8 cellular contexts compared by ENCODE assay signal in genomic region chr12:111410229-111411186, GRCh38. TPM values are rescaled to one million over a fixed set of nuclear protein-coding genes. Genes with fewer than 3 reads are reported as not detected.
DNase-seq lines count a peak whose midpoint lies in the region; ATAC-seq and TF ChIP-seq lines count a peak whose summit lies in the region.

No MANE protein-coding gene starts in this region.

- H3K4me1 ChIP-seq in adipocyte (ENCODE audit: control insufficient read depth, insufficient read depth, low read length) (peaks cover 74% of the 10 kb centered on the region), left lung (peaks cover 37 to 89% of the 10 kb centered on the region in 2 donors), tibial nerve (peaks cover 0 to 88% (median 71%) of the 10 kb centered on the region in 4 donors)

- no peaks in the 10 kb centered on the region for H3K9me3 Mint-ChIP-seq in activated T-cell treated with anti-CD3 and anti-CD28 coated beads, Interleukin-2, amount 50 U/mL, for 24 hours

- H3K9me3 ChIP-seq in adipocyte (ENCODE audit: control insufficient read depth, low read length) (no peaks in the 10 kb centered on the region), left lung (no peaks in the 10 kb centered on the region), tibial nerve (no peaks in the 10 kb centered on the region)

- no peak for TF ChIP-seq EP300 in tibial nerve (IDR thresholded peaks at IDR 0.05)

- H3K27me3 Mint-ChIP-seq in activated T-cell treated with anti-CD3 and anti-CD28 coated beads, Interleukin-2, amount 50 U/mL, for 24 hours, result no peaks in the 10 kb centered on the region

- H3K9ac ChIP-seq in adipocyte (ENCODE audit: low read length), result peak overlapping the region; percentile 57

- peak overlapping the region; percentile 83 for H3K27ac Mint-ChIP-seq in activated T-cell treated with anti-CD3 and anti-CD28 coated beads, Interleukin-2, amount 50 U/mL, for 24 hours

- DNase-seq in activated T-cell treated with anti-CD3 and anti-CD28 coated beads, Interleukin-2, amount 50 U/mL, for 24 hours, result no peak
- DNase-seq in activated T-cell treated with anti-CD3 and anti-CD28 coated beads, Interleukin-2, amount 50 U/mL, for 48 hours, result no peak
- DNase-seq in adipocyte (ENCODE audit: low read depth) (peak; percentile 52), left lung (no peak), tibial nerve (ENCODE audit: low spot score in 2 of 2) (no peak), T-helper 9 cell (no peak)

- H3K36me3 Mint-ChIP-seq in activated T-cell treated with anti-CD3 and anti-CD28 coated beads, Interleukin-2, amount 50 U/mL, for 24 hours (ENCODE audit: low read depth), result peaks cover 52% of the 10 kb centered on the region

- no peak for TF ChIP-seq POLR2A in tibial nerve (IDR thresholded peaks at IDR 0.05)

- H3K4me3 Mint-ChIP-seq in activated T-cell treated with anti-CD3 and anti-CD28 coated beads, Interleukin-2, amount 50 U/mL, for 24 hours, result peak overlapping the region; percentile 47

- H3K27me3 ChIP-seq in adipocyte (replicated peaks; ENCODE audit: control insufficient read depth, insufficient read depth, low read length) (no peaks in the 10 kb centered on the region), left lung (no peaks in the 10 kb centered on the region), tibial nerve (no peaks in the 10 kb centered on the region)

- peak overlapping the region; percentile 7 for H3K4me3 ChIP-seq in adipocyte (ENCODE audit: low read length)
- H3K4me3 ChIP-seq in left lung, result peak overlapping the region in 1 of 2 donors; percentile 96
- H3K4me3 ChIP-seq in tibial nerve, result peak overlapping the region in 1 of 4 donors; percentile 98

- TF ChIP-seq CTCF in left lung (IDR thresholded peaks at IDR 0.05) (no peak), tibial nerve (IDR thresholded peaks at IDR 0.05) (no peak)

- no peak for ATAC-seq in left lung
- no peak for ATAC-seq in GM21360 (IDR thresholded peaks at IDR 0.05; ENCODE audit: unreplicated experiment)
- ATAC-seq in GM21515 (IDR thresholded peaks at IDR 0.05; ENCODE audit: unreplicated experiment), result no peak

- H3K27ac ChIP-seq in left lung (peak overlapping the region; percentile 78 to 95), tibial nerve (peak overlapping the region; percentile 59 to 95 (median 85))

- peaks cover 83% of the 10 kb centered on the region for H3K4me1 Mint-ChIP-seq in activated T-cell treated with anti-CD3 and anti-CD28 coated beads, Interleukin-2, amount 50 U/mL, for 24 hours (ENCODE audit: low read depth)

- WGBS in tibial nerve, 2 donors, result 41 to 50% methylated on average over 9 to 14 of the region's 16 CpGs

- H3K36me3 ChIP-seq in adipocyte (ENCODE audit: control insufficient read depth, insufficient read depth, low read length, severe bottlenecking) (no peaks in the 10 kb centered on the region), left lung (peaks cover 0 to 1% of the 10 kb centered on the region in 2 donors), tibial nerve (no peaks in the 10 kb centered on the region)

- intact Hi-C loops in left lung (cut with DNase I), result no loop called here

RNA-seq across cellular contexts. Expression of gene SH2B3, which starts 4.8 kb away (rescaled TPM):
- 10 to 100 TPM; 26.9 to 42.0 TPM for total RNA-seq in left lung
- total RNA-seq in tibial nerve, result 10 to 100 TPM; 21.4 to 79.8 (median 36.3) TPM

RNA-seq across cellular contexts. Expression of gene PHETA1, which starts 41.6 kb away (rescaled TPM):
- total RNA-seq in left lung, result 10 to 100 TPM in 1 of 2 donors, 1 to 10 TPM in 1; 9.9 to 20.5 TPM
- 10 to 100 TPM; 12.7 to 26.6 (median 18.3) TPM for total RNA-seq in tibial nerve
